1 cellular context compared by ENCODE assay signal in the genomic region with DNA sequence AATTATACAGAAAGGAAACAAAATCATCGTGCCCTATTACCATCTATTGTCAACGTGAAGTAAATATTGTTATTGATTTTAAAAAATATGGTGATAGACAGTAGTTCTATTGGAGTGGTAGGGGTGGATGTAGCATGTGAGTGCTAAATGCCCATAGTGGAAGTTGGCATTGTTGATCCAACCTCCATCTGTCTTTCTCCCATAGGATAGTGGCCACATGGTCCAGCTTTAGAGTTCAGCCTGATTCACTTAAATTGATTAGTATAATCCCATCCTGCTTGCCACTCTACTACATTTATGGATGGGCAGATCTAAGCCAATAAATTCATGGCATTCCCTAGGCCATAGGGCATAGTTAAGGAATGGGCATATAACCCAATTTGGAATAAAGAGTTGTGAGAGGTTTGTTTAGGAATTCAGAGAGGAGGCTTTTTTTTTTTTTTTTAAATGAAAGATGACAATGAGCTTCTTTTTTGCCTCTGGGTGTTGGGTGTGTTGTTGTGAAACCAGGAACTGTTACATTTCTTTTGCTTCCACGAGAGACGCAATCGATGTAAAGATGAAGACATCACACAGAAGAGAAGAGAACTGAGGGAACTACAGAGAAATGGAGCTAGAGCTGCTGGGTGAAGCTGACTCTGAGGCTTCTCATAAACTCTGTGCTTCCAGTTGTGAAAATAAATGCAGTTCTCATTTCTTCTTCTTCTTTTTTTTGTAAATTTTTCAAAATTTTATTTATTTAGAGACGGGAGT.
TF ChIP-seq lines count a peak whose summit lies in the region.

No MANE protein-coding gene starts in this region.

TF ChIP-seq in HepG2, 621 proteins besides CTCF, POLR2A, EP300 and RAD21:
- TF ChIP-seq PAWR (CRISPR knock-in tag; IDR thresholded peaks at IDR 0.05; ENCODE audit: borderline replicate concordance) (no peak), MYNN (CRISPR knock-in tag; IDR thresholded peaks at IDR 0.05; ENCODE audit: low read depth) (no peak), ZNF20 (CRISPR knock-in tag; IDR thresholded peaks at IDR 0.05) (no peak), TAF15 (IDR thresholded peaks at IDR 0.05; ENCODE audit: low read depth, low read length, poor library complexity, severe bottlenecking) (no peak), CEBPG (CRISPR knock-in tag; IDR thresholded peaks at IDR 0.05) (no peak), ZNF329 (CRISPR knock-in tag; IDR thresholded peaks at IDR 0.05; ENCODE audit: low read depth) (no peak), HCFC1 (IDR thresholded peaks at IDR 0.05; ENCODE audit: low read depth, low read length) (no peak)
- TF ChIP-seq, protein P1, sequence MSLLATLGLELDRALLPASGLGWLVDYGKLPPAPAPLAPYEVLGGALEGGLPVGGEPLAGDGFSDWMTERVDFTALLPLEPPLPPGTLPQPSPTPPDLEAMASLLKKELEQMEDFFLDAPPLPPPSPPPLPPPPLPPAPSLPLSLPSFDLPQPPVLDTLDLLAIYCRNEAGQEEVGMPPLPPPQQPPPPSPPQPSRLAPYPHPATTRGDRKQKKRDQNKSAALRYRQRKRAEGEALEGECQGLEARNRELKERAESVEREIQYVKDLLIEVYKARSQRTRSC (CRISPR knock-in tag; IDR thresholded peaks at IDR 0.05; ENCODE audit: low read depth): no peak
- TF ChIP-seq, protein P2, sequence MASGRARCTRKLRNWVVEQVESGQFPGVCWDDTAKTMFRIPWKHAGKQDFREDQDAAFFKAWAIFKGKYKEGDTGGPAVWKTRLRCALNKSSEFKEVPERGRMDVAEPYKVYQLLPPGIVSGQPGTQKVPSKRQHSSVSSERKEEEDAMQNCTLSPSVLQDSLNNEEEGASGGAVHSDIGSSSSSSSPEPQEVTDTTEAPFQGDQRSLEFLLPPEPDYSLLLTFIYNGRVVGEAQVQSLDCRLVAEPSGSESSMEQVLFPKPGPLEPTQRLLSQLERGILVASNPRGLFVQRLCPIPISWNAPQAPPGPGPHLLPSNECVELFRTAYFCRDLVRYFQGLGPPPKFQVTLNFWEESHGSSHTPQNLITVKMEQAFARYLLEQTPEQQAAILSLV (CRISPR knock-in tag; IDR thresholded peaks at IDR 0.05; ENCODE audit: borderline replicate concordance): no peak
